Comparison of ENCODE assay signal across 8 cellular contexts in genomic region chr11:67118059-67118766, GRCh38. TPM values are rescaled to one million over a fixed set of nuclear protein-coding genes. Genes with fewer than 3 reads are reported as not detected.
DNase-seq lines count a peak whose midpoint lies in the region; ATAC-seq and TF ChIP-seq lines count a peak whose summit lies in the region.

No MANE protein-coding gene starts in this region.

- H3K4me1 Mint-ChIP-seq in glutamatergic neuron (ENCODE audit: low read depth, unreplicated experiment) (peaks cover 5% of the 10 kb centered on the region), osteocyte (ENCODE audit: unreplicated experiment) (peaks cover 13% of the 10 kb centered on the region)

- H3K9me3 Mint-ChIP-seq in glutamatergic neuron (ENCODE audit: unreplicated experiment) = peaks cover 7% of the 10 kb centered on the region
- H3K9me3 Mint-ChIP-seq in osteocyte (ENCODE audit: unreplicated experiment) = no peaks in the 10 kb centered on the region

- no peak for DNase-seq in NT2/D1 (ENCODE audit: low read depth, low spot score)
- peak; percentile 22 to 55 (median 32) for DNase-seq in activated naive CD4-positive, alpha-beta T cell (lab: John Stamatoyannopoulos, UW)
- peak; percentile 54 for DNase-seq in glutamatergic neuron
- DNase-seq in osteocyte (ENCODE audit: extremely low spot score, unreplicated experiment) = peak; percentile 86
- no peak for DNase-seq in midbrain (lab: John Stamatoyannopoulos, UW)
- DNase-seq in GDM1 (lab: John Stamatoyannopoulos, UW) = no peak

- peak; percentile 13 for ATAC-seq in HG02588 (IDR thresholded peaks at IDR 0.05; ENCODE audit: unreplicated experiment)

- H3K27ac Mint-ChIP-seq in glutamatergic neuron (ENCODE audit: unreplicated experiment) (no peak overlapping the region), osteocyte (ENCODE audit: unreplicated experiment) (peak overlapping the region; percentile 34)

- no peaks in the 10 kb centered on the region for H3K36me3 Mint-ChIP-seq in glutamatergic neuron (ENCODE audit: unreplicated experiment)
- H3K36me3 Mint-ChIP-seq in osteocyte (ENCODE audit: unreplicated experiment) = no peaks in the 10 kb centered on the region

- TF ChIP-seq CTCF in GM12875 (IDR thresholded peaks at IDR 0.05; ENCODE audit: borderline replicate concordance, insufficient read depth, low read depth, low read length) = no peak
- TF ChIP-seq CTCF in glutamatergic neuron (IDR thresholded peaks at IDR 0.05; ENCODE audit: partially characterized antibody, unreplicated experiment) = no peak
- no peak for TF ChIP-seq CTCF in osteocyte (IDR thresholded peaks at IDR 0.05)

- H3K4me3 Mint-ChIP-seq in glutamatergic neuron (ENCODE audit: unreplicated experiment) (no peak overlapping the region), osteocyte (ENCODE audit: unreplicated experiment) (no peak overlapping the region)

- peaks cover 20% of the 10 kb centered on the region for H3K36me3 ChIP-seq in NT2/D1 (ENCODE audit: insufficient read depth, insufficient read length, low read length)

- peak overlapping the region; percentile 98 for H3K9ac ChIP-seq in NT2/D1 (ENCODE audit: insufficient read length, low read depth)

- peak overlapping the region; percentile 62 for H3K4me3 ChIP-seq in GM12875 (ENCODE audit: low read depth, low read length)
- peak overlapping the region; percentile 62 for H3K4me3 ChIP-seq in NT2/D1 (ENCODE audit: insufficient read length, low read depth)

- H3K9me3 ChIP-seq in NT2/D1 (ENCODE audit: insufficient read depth, low read length) = no peaks in the 10 kb centered on the region

- H3K27me3 Mint-ChIP-seq in glutamatergic neuron (ENCODE audit: unreplicated experiment) = peaks cover 7% of the 10 kb centered on the region
- no peaks in the 10 kb centered on the region for H3K27me3 Mint-ChIP-seq in osteocyte (ENCODE audit: unreplicated experiment)

- H3K27me3 ChIP-seq in NT2/D1 (ENCODE audit: insufficient read depth, insufficient read length) = peaks cover 12% of the 10 kb centered on the region

- peaks cover 4% of the 10 kb centered on the region for H3K4me1 ChIP-seq in NT2/D1 (ENCODE audit: insufficient read depth, insufficient read length)

RNA-seq across cellular contexts. Expression of gene KDM2A, which starts 0.8 kb away (rescaled TPM):
- total RNA-seq in glutamatergic neuron (ENCODE audit: unreplicated experiment) = 71.0 TPM
- total RNA-seq in osteocyte = 62.9 and 64.8 TPM in 2 replicates

Comparison
In these comparisons a context has a peak if more than half of its experiments do, and no peak if none do; other contexts are left out.
1. DNase-seq: peak in activated naive CD4-positive, alpha-beta T cell (4 of 4), glutamatergic neuron (single experiment) and osteocyte (single experiment); none in NT2/D1 (single experiment), midbrain (single experiment) and GDM1 (single experiment).